In the genomic region with DNA sequence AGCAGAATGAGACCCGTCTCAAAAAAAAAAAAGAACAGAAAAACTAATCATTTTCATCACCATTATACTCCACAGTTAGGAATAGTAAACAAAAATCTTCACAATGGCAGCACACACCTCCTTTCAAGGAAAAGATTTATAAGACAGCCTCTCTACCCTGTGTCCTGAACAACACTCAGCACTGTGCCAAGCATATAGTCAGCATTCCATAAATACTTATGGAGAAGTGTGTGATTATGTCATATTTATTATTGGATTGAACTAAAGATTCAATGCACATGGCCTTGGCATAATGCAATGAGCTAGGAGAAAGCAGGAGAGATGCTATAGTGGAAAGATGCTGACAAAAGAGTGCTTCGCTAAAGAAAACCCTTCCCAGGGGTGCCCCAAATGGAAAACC, we compare ENCODE assay signal across 24 cellular contexts. TPM values are rescaled to one million over a fixed set of nuclear protein-coding genes. Genes with fewer than 3 reads are reported as not detected.
"Had no signal": no experiment of that assay in that cellular context is flagged by ENCODE, and none has a peak within 500 bp of the region (broad histone marks: within the 10 kb centered on the region; RNA-seq: fewer than 3 reads in every experiment).

No MANE protein-coding gene starts in this region.

- H3K9me3 ChIP-seq: left ventricle myocardium inferior, psoas muscle, right lobe of liver, stomach, thoracic aorta had no signal

- ATAC-seq: foreskin keratinocyte; left cardiac atrium; naive thymus-derived CD4-positive, alpha-beta T cell; psoas muscle; right lobe of liver had no signal

- H3K4me3 ChIP-seq: coronary artery, dorsolateral prefrontal cortex, left ventricle myocardium inferior, lung, psoas muscle, right lobe of liver, skin epidermis, stomach, thoracic aorta had no signal

- H3K27ac ChIP-seq: coronary artery, foreskin keratinocyte, left ventricle myocardium inferior, psoas muscle, right lobe of liver, skin epidermis, stomach, thoracic aorta had no signal

- H3K27ac Mint-ChIP-seq: immature natural killer cell; naive thymus-derived CD4-positive, alpha-beta T cell; nephron progenitor cell had no signal

- H3K4me1 ChIP-seq: foreskin keratinocyte, psoas muscle, right lobe of liver had no signal

- DNase-seq: cerebellar nuclear complex; dorsolateral prefrontal cortex; effector CD8-positive, alpha-beta T cell; foreskin keratinocyte; immature natural killer cell; kidney; left cardiac atrium; left ventricle myocardium inferior; mesendoderm; naive thymus-derived CD4-positive, alpha-beta T cell; nephron progenitor cell; psoas muscle; retina; right lobe of liver; stimulated activated CD4-positive, alpha-beta T cell treated with anti-CD3 and anti-CD28 coated beads, Interleukin-2, amount 100 ng/mL, for 24 hours; stimulated activated CD4-positive, alpha-beta T cell treated with anti-CD3 and anti-CD28 coated beads, Interleukin-4, amount 100 ng/mL, for 4 hours; stimulated activated naive CD4-positive, alpha-beta T cell; stomach; substantia nigra; trophoblast cell had no signal

- H3K36me3 Mint-ChIP-seq: immature natural killer cell had no signal

- H3K4me3 Mint-ChIP-seq: immature natural killer cell; naive thymus-derived CD4-positive, alpha-beta T cell; nephron progenitor cell had no signal

- H3K9me3 Mint-ChIP-seq: immature natural killer cell, nephron progenitor cell had no signal

- H3K27me3 ChIP-seq: dorsolateral prefrontal cortex, foreskin keratinocyte, right lobe of liver, stomach had no signal

RNA-seq across cellular contexts. Expression of a gene that starts 52.6 kb away (rescaled TPM):
- polyA plus RNA-seq: immature natural killer cell; naive thymus-derived CD4-positive, alpha-beta T cell had no signal
